12 cellular contexts compared by ENCODE assay signal in genomic region chr6:84618836-84619235, GRCh38.
DNase-seq lines count a peak whose midpoint lies in the region; ATAC-seq and TF ChIP-seq lines count a peak whose summit lies in the region.
"Had no signal": no experiment of that assay in that cellular context is flagged by ENCODE, and none has a peak within 500 bp of the region (broad histone marks: within the 10 kb centered on the region; RNA-seq: fewer than 3 reads in every experiment).

No MANE protein-coding gene starts in this region.

- DNase-seq in BE2C (peak; percentile 63), RWPE2 (ENCODE audit: low spot score) (no peak), fibroblast of mammary gland (ENCODE audit: low read depth) (peak; percentile 50), GM19240 (ENCODE audit: insufficient read length, low spot score) (no peak), transverse colon (no peak)
- no peak for DNase-seq in effector memory CD4-positive, alpha-beta T cell
- DNase-seq in stimulated activated CD4-positive, alpha-beta T cell treated with anti-CD3 and anti-CD28 coated beads, Interleukin-4, amount 100 ng/mL, for 4 hours, result no peak
- DNase-seq: body of pancreas, gastrocnemius medialis, NCI-H2107, Peyer's patch had no signal

- H3K27ac ChIP-seq in RWPE2 (ENCODE audit: poor library complexity, severe bottlenecking), result peak overlapping the region; percentile 69
- peak overlapping the region; percentile 63 for H3K27ac ChIP-seq in mesodermal cell (ENCODE audit: low read depth, low read length, severe bottlenecking)
- no peak overlapping the region for H3K27ac ChIP-seq in effector memory CD4-positive, alpha-beta T cell (ENCODE audit: insufficient read depth, low read length, poor library complexity, severe bottlenecking)
- no peak overlapping the region for H3K27ac ChIP-seq in transverse colon
- H3K27ac ChIP-seq: body of pancreas, gastrocnemius medialis, Peyer's patch had no signal

- WGBS in mesodermal cell (ENCODE audit: insufficient coverage in 2 of 2), 2 experiments, result 49% methylated on average over 3 of the region's 6 CpGs; no CpG with 5 or more reads in 1 of the 2 experiments
- WGBS in transverse colon (ENCODE audit: low coverage in 1 of 2), 2 donors, result 0 to 52% methylated on average over 1 to 6 of the region's 6 CpGs

- peak overlapping the region; percentile 16; the same call in 1 of the 2 replicates for H3K4me3 ChIP-seq in BE2C (ENCODE audit: low read depth, low read length)
- H3K4me3 ChIP-seq in RWPE2 (ENCODE audit: severe bottlenecking), result no peak overlapping the region
- no peak overlapping the region for H3K4me3 ChIP-seq in fibroblast of mammary gland (ENCODE audit: control insufficient read depth, low read depth, low read length)
- no peak overlapping the region for H3K4me3 ChIP-seq in mesodermal cell (ENCODE audit: extremely low read depth, insufficient read depth, low read length, poor library complexity, severe bottlenecking)
- no peak overlapping the region for H3K4me3 ChIP-seq in effector memory CD4-positive, alpha-beta T cell (ENCODE audit: insufficient read depth, low read depth, low read length, poor library complexity, severe bottlenecking)
- no peak overlapping the region for H3K4me3 ChIP-seq in transverse colon
- H3K4me3 ChIP-seq: body of pancreas, gastrocnemius medialis, Peyer's patch had no signal

- no peak for TF ChIP-seq POLR2A in transverse colon (IDR thresholded peaks at IDR 0.05)

- ATAC-seq in RWPE2 (ENCODE audit: low read depth), result 0 out of 3 replicates have a peak, but pooled peaks have one; percentile 32
- ATAC-seq: body of pancreas, gastrocnemius medialis had no signal

- H3K4me1 ChIP-seq in BE2C (no peaks in the 10 kb centered on the region; the same call in 1 of the 2 replicates), RWPE2 (ENCODE audit: insufficient read depth, poor library complexity, severe bottlenecking) (peaks cover 19% of the 10 kb centered on the region), mesodermal cell (ENCODE audit: control insufficient read depth, insufficient read depth, low read length, poor library complexity, severe bottlenecking) (peaks cover 14% of the 10 kb centered on the region), transverse colon (no peaks in the 10 kb centered on the region)
- H3K4me1 ChIP-seq in effector memory CD4-positive, alpha-beta T cell (ENCODE audit: control insufficient read depth, insufficient read depth, low read length, poor library complexity, severe bottlenecking), result no peaks in the 10 kb centered on the region
- H3K4me1 ChIP-seq: body of pancreas, gastrocnemius medialis, Peyer's patch had no signal

- TF ChIP-seq EP300 in transverse colon (IDR thresholded peaks at IDR 0.05; ENCODE audit: low read depth), result no peak

- no peaks in the 10 kb centered on the region for H3K9me3 ChIP-seq in BE2C
- H3K9me3 ChIP-seq in RWPE2 (ENCODE audit: severe bottlenecking), result no peaks in the 10 kb centered on the region
- no peaks in the 10 kb centered on the region for H3K9me3 ChIP-seq in mesodermal cell (ENCODE audit: control insufficient read depth, low read length)
- no peaks in the 10 kb centered on the region for H3K9me3 ChIP-seq in effector memory CD4-positive, alpha-beta T cell (ENCODE audit: control insufficient read depth, low read length)
- H3K9me3 ChIP-seq in transverse colon, result no peaks in the 10 kb centered on the region
- H3K9me3 ChIP-seq: body of pancreas, Peyer's patch had no signal

- in situ Hi-C loops in transverse colon (cut with MboI; ENCODE audit: low pct_ligation_motif_present in 1 of 4, low pct_unique_long_range_greater_than_20kb in 1 of 4, low sequenced_read_pairs in 3 of 4), result no loop called here

- intact Hi-C loops in transverse colon (cut with DNase I; ENCODE audit: low total_unique reads), result no loop called here

- no peak for TF ChIP-seq CTCF in BE2C (IDR thresholded peaks at IDR 0.05; ENCODE audit: low read depth, low read length)
- TF ChIP-seq CTCF in RWPE2 (IDR thresholded peaks at IDR 0.05; ENCODE audit: poor library complexity, severe bottlenecking), result no peak
- TF ChIP-seq CTCF in fibroblast of mammary gland (conservative IDR thresholded peaks at IDR 0.05; ENCODE audit: control insufficient read depth, insufficient read depth, low read depth, low read length), result no peak
- no peak for TF ChIP-seq CTCF in transverse colon (IDR thresholded peaks at IDR 0.05)

- H3K36me3 ChIP-seq in BE2C, result no peaks in the 10 kb centered on the region
- no peaks in the 10 kb centered on the region for H3K36me3 ChIP-seq in RWPE2 (ENCODE audit: low read depth)
- H3K36me3 ChIP-seq in mesodermal cell (ENCODE audit: control insufficient read depth, insufficient read depth, low read length), result no peaks in the 10 kb centered on the region
- no peaks in the 10 kb centered on the region for H3K36me3 ChIP-seq in effector memory CD4-positive, alpha-beta T cell (ENCODE audit: control insufficient read depth, insufficient read depth, low read length)
- H3K36me3 ChIP-seq in transverse colon, result no peaks in the 10 kb centered on the region
- H3K36me3 ChIP-seq: gastrocnemius medialis, Peyer's patch had no signal

- H3K27me3 ChIP-seq in BE2C (no peaks in the 10 kb centered on the region), RWPE2 (ENCODE audit: insufficient read depth, poor library complexity, severe bottlenecking) (no peaks in the 10 kb centered on the region), transverse colon (no peaks in the 10 kb centered on the region)
- no peaks in the 10 kb centered on the region for H3K27me3 ChIP-seq in effector memory CD4-positive, alpha-beta T cell (replicated peaks; ENCODE audit: control insufficient read depth, insufficient read depth, low read length, poor library complexity, severe bottlenecking)
- H3K27me3 ChIP-seq: body of pancreas, gastrocnemius medialis, Peyer's patch had no signal

Comparison
In these comparisons a context has a peak if more than half of its experiments do, and no peak if none do; other contexts are left out.
1. DNase-seq: peak in BE2C (single experiment) and fibroblast of mammary gland (single experiment); none in RWPE2 (single experiment), effector memory CD4-positive, alpha-beta T cell (0 of 3), GM19240 (single experiment), transverse colon (single experiment) and stimulated activated CD4-positive, alpha-beta T cell treated with anti-CD3 and anti-CD28 coated beads, Interleukin-4, amount 100 ng/mL, for 4 hours (0 of 2).
2. H3K27ac ChIP-seq: peak in RWPE2 (single experiment) and mesodermal cell (single experiment); none in effector memory CD4-positive, alpha-beta T cell (single experiment) and transverse colon (0 of 4).